10 cellular contexts compared by ENCODE assay signal in genomic region chr11:62105611-62106245, GRCh38. TPM values are rescaled to one million over a fixed set of nuclear protein-coding genes. Genes with fewer than 3 reads are reported as not detected.
DNase-seq lines count a peak whose midpoint lies in the region; ATAC-seq and TF ChIP-seq lines count a peak whose summit lies in the region.
"Had no signal": no experiment of that assay in that cellular context is flagged by ENCODE, and none has a peak within 500 bp of the region (broad histone marks: within the 10 kb centered on the region; RNA-seq: fewer than 3 reads in every experiment).

No MANE protein-coding gene starts in this region.

- H3K4me3 ChIP-seq in CD4-positive, CD25-positive, alpha-beta regulatory T cell (ENCODE audit: low read depth, low read length), result peak overlapping the region; percentile 80
- H3K4me3 ChIP-seq in sigmoid colon, result peak overlapping the region in 3 of 4 donors; percentile 27 to 36 (median 32)
- H3K4me3 ChIP-seq: PC-9 had no signal

- no peak for DNase-seq in CD4-positive, CD25-positive, alpha-beta regulatory T cell
- no peak for DNase-seq in activated CD4-positive, alpha-beta memory T cell treated with anti-CD3 and anti-CD28 coated beads, Interleukin-2, amount 10 ng/mL, durations not matched to agents 7 days and 5 days
- DNase-seq in fibroblast of the conjunctiva (ENCODE audit: low read depth), result peak; percentile 18
- DNase-seq in sigmoid colon, result no peak
- no peak for DNase-seq in HEK293T (ENCODE audit: extremely low spot score)
- no peak for DNase-seq in ACHN
- no peak for DNase-seq in NCI-H2081 treated with DMSO at 0.1 percent for 48 hours (lab: John Stamatoyannopoulos, UW)
- DNase-seq: activated CD8-positive, alpha-beta memory T cell treated with anti-CD3 and anti-CD28 coated beads, Interleukin-2, amount 50 U/mL, for 48 hours; PC-9 had no signal

- H3K27me3 ChIP-seq in CD4-positive, CD25-positive, alpha-beta regulatory T cell (ENCODE audit: control insufficient read depth, insufficient read depth, low read length), result peaks cover 3% of the 10 kb centered on the region
- no peaks in the 10 kb centered on the region for H3K27me3 ChIP-seq in sigmoid colon

- WGBS in sigmoid colon, 2 donors, result 68 to 70% methylated on average over 9 of the region's 9 CpGs

- no peaks in the 10 kb centered on the region for H3K36me3 ChIP-seq in CD4-positive, CD25-positive, alpha-beta regulatory T cell (ENCODE audit: control insufficient read depth, insufficient read depth, low read length)
- no peaks in the 10 kb centered on the region for H3K36me3 ChIP-seq in sigmoid colon

- no peak for ATAC-seq in CD4-positive, CD25-positive, alpha-beta regulatory T cell (ENCODE audit: low read depth in 2 of 2)
- no peak for ATAC-seq in GM18520 (IDR thresholded peaks at IDR 0.05; ENCODE audit: unreplicated experiment)

- TF ChIP-seq CTCF in sigmoid colon (IDR thresholded peaks at IDR 0.05), result no peak

- CTCF ChIA-PET in activated CD4-positive, alpha-beta memory T cell treated with anti-CD3 and anti-CD28 coated beads, Interleukin-2, amount 10 ng/mL, durations not matched to agents 7 days and 5 days (lab: Charles Lee), result interaction anchor here (1.0 to 5.6 kb wide), 6 partner anchors 25 to 308 kb away, joined by 3 to 144 read pairs (median 20); no protein-coding TSS in a partner anchor
- CTCF ChIA-PET in HEK293T (lab: Yijun Ruan, JAX), result interaction anchor here (0.6 to 2.9 kb wide), 6 partner anchors 18 to 304 kb away, joined by 3 to 19 read pairs (median 4); partner anchors contain the start of gene INCENP

- peak overlapping the region in 3 of 4 donors; percentile 2 to 88 (median 79) for H3K4me3 Mint-ChIP-seq in CD4-positive, CD25-positive, alpha-beta regulatory T cell
- peak overlapping the region; percentile 62 for H3K4me3 Mint-ChIP-seq in activated CD4-positive, alpha-beta memory T cell treated with anti-CD3 and anti-CD28 coated beads, Interleukin-2, amount 10 ng/mL, durations not matched to agents 7 days and 5 days

- H3K27me3 Mint-ChIP-seq in CD4-positive, CD25-positive, alpha-beta regulatory T cell, result peaks cover 13% of the 10 kb centered on the region
- peaks cover 2% of the 10 kb centered on the region for H3K27me3 Mint-ChIP-seq in activated CD4-positive, alpha-beta memory T cell treated with anti-CD3 and anti-CD28 coated beads, Interleukin-2, amount 10 ng/mL, durations not matched to agents 7 days and 5 days

- H3K9me3 ChIP-seq in CD4-positive, CD25-positive, alpha-beta regulatory T cell (ENCODE audit: control insufficient read depth in 2 of 2, low read length in 2 of 2), result no peaks in the 10 kb centered on the region
- H3K9me3 ChIP-seq in sigmoid colon, result no peaks in the 10 kb centered on the region

- H3K36me3 Mint-ChIP-seq in CD4-positive, CD25-positive, alpha-beta regulatory T cell, result no peaks in the 10 kb centered on the region
- H3K36me3 Mint-ChIP-seq in activated CD4-positive, alpha-beta memory T cell treated with anti-CD3 and anti-CD28 coated beads, Interleukin-2, amount 10 ng/mL, durations not matched to agents 7 days and 5 days (ENCODE audit: low read depth), result no peaks in the 10 kb centered on the region

- H3K4me1 ChIP-seq in CD4-positive, CD25-positive, alpha-beta regulatory T cell (ENCODE audit: control insufficient read depth, insufficient read depth, low read length, poor library complexity, severe bottlenecking), result peaks cover 10% of the 10 kb centered on the region
- H3K4me1 ChIP-seq in sigmoid colon, result peaks cover 0 to 29% (median 23%) of the 10 kb centered on the region in 4 donors

- no peak for TF ChIP-seq EP300 in sigmoid colon (IDR thresholded peaks at IDR 0.05)

- peak overlapping the region; percentile 24 to 74 (median 67) for H3K27ac Mint-ChIP-seq in CD4-positive, CD25-positive, alpha-beta regulatory T cell
- H3K27ac Mint-ChIP-seq in activated CD4-positive, alpha-beta memory T cell treated with anti-CD3 and anti-CD28 coated beads, Interleukin-2, amount 10 ng/mL, durations not matched to agents 7 days and 5 days, result peak overlapping the region; percentile 74

- intact Hi-C loops in sigmoid colon (cut with DNase I), result loop anchor here (5.0 kb wide), 2 partner anchors 133 to 353 kb away; partner anchors contain the start of gene MYRF

- H3K9me3 Mint-ChIP-seq in CD4-positive, CD25-positive, alpha-beta regulatory T cell, result peaks cover 0 to 2% (median 0%) of the 10 kb centered on the region in 7 donors
- H3K9me3 Mint-ChIP-seq in activated CD4-positive, alpha-beta memory T cell treated with anti-CD3 and anti-CD28 coated beads, Interleukin-2, amount 10 ng/mL, durations not matched to agents 7 days and 5 days, result peaks cover 3% of the 10 kb centered on the region

- H3K4me1 Mint-ChIP-seq in CD4-positive, CD25-positive, alpha-beta regulatory T cell, result peaks cover 0 to 17% (median 9%) of the 10 kb centered on the region in 4 donors
- peaks cover 16% of the 10 kb centered on the region for H3K4me1 Mint-ChIP-seq in activated CD4-positive, alpha-beta memory T cell treated with anti-CD3 and anti-CD28 coated beads, Interleukin-2, amount 10 ng/mL, durations not matched to agents 7 days and 5 days

- POLR2A ChIA-PET in activated CD4-positive, alpha-beta memory T cell treated with anti-CD3 and anti-CD28 coated beads, Interleukin-2, amount 10 ng/mL, durations not matched to agents 7 days and 5 days (lab: Charles Lee), result no interaction called here
- POLR2A ChIA-PET in HEK293T (lab: Yijun Ruan, JAX), result no interaction called here

- peak overlapping the region; percentile 20 for H3K27ac ChIP-seq in CD4-positive, CD25-positive, alpha-beta regulatory T cell (ENCODE audit: insufficient read depth, low read length, poor library complexity, severe bottlenecking)
- peak overlapping the region; percentile 49 to 73 (median 67) for H3K27ac ChIP-seq in sigmoid colon
- H3K27ac ChIP-seq: PC-9 had no signal

- in situ Hi-C loops in ACHN (cut with HindIII; ENCODE audit: low pct_ligation_motif_present, low pct_unique_long_range_greater_than_20kb, low sequenced_read_pairs), result no loop called here

- TF ChIP-seq POLR2A in sigmoid colon (IDR thresholded peaks at IDR 0.05), result no peak

TF ChIP-seq in HEK293T, 16 proteins besides CTCF, POLR2A, EP300 and RAD21:
- TF ChIP-seq FOXM1 (IDR thresholded peaks at IDR 0.05; ENCODE audit: borderline replicate concordance) (no peak), NFRKB (IDR thresholded peaks at IDR 0.05) (no peak), SP1 (IDR thresholded peaks at IDR 0.05) (no peak), FOXA1 (IDR thresholded peaks at IDR 0.05) (no peak), HDGF (IDR thresholded peaks at IDR 0.05; ENCODE audit: borderline replicate concordance) (no peak), SUZ12 (IDR thresholded peaks at IDR 0.05) (no peak), BHLHE40 (IDR thresholded peaks at IDR 0.05; ENCODE audit: borderline replicate concordance) (no peak), L3MBTL2 (conservative IDR thresholded peaks at IDR 0.05) (no peak), LEF1 (IDR thresholded peaks at IDR 0.05; ENCODE audit: borderline replicate concordance) (no peak), CTBP1 (IDR thresholded peaks at IDR 0.05; ENCODE audit: borderline replicate concordance) (no peak)
TF ChIP-seq in HEK293T: peak in this region for 0.

RNA-seq across cellular contexts. Expression of gene INCENP, which starts 18.1 kb away (rescaled TPM):
- 36.6 TPM for total RNA-seq in CD4-positive, CD25-positive, alpha-beta regulatory T cell
- polyA plus RNA-seq in CD4-positive, CD25-positive, alpha-beta regulatory T cell, result 1 to 10 TPM; 1.0 to 3.9 (median 2.3) TPM
- total RNA-seq in activated CD4-positive, alpha-beta memory T cell treated with anti-CD3 and anti-CD28 coated beads, Interleukin-2, amount 10 ng/mL, durations not matched to agents 7 days and 5 days, result 100 to 1,000 TPM; 156 to 169 TPM
- 10 to 100 TPM in 1 of 4 donors, 1 to 10 TPM in 3; 5.4 to 25.3 (median 8.9) TPM for total RNA-seq in sigmoid colon
- polyA plus RNA-seq in sigmoid colon, result 10 to 100 TPM in 1 of 3 donors, 1 to 10 TPM in 2; 4.2 to 21.6 (median 5.3) TPM
